Comparison of ENCODE assay signal across 30 cellular contexts in genomic region chr1:112449630-112449983, GRCh38.
"Had no signal": no experiment of that assay in that cellular context is flagged by ENCODE, and none has a peak within 500 bp of the region (broad histone marks: within the 10 kb centered on the region; RNA-seq: fewer than 3 reads in every experiment).

No MANE protein-coding gene starts in this region.

- H3K27ac Mint-ChIP-seq: dendritic cell treated with granulocyte-macrophage colony-stimulating factor and Interleukin-4, amounts not matched to agents 40 ng/mL and 50 ng/mL, for 4 days; immature natural killer cell; naive thymus-derived CD8-positive, alpha-beta T cell; nephron progenitor cell had no signal

- H3K4me1 Mint-ChIP-seq: immature natural killer cell; naive thymus-derived CD8-positive, alpha-beta T cell; nephron progenitor cell; stimulated activated naive CD8-positive, alpha-beta T cell treated with anti-CD3 and anti-CD28 coated beads, Interleukin-15, amount 100 ng/mL, for 72 hours had no signal

- H3K36me3 Mint-ChIP-seq: immature natural killer cell; naive thymus-derived CD8-positive, alpha-beta T cell had no signal

- H3K9me3 ChIP-seq: colonic mucosa, esophagus squamous epithelium, heart right ventricle, prostate gland, right atrium auricular region, suprapubic skin, transverse colon, vagina had no signal

- ATAC-seq: heart right ventricle; left lobe of liver; naive thymus-derived CD8-positive, alpha-beta T cell; sciatic nerve; stimulated activated naive CD8-positive, alpha-beta T cell treated with anti-CD3 and anti-CD28 coated beads, Interleukin-15, amount 100 ng/mL, for 72 hours had no signal

- H3K9me3 Mint-ChIP-seq: dendritic cell treated with granulocyte-macrophage colony-stimulating factor and Interleukin-4, amounts not matched to agents 40 ng/mL and 50 ng/mL, for 4 days; endodermal cell; immature natural killer cell; naive thymus-derived CD8-positive, alpha-beta T cell; nephron progenitor cell; stimulated activated naive CD8-positive, alpha-beta T cell treated with anti-CD3 and anti-CD28 coated beads, Interleukin-15, amount 100 ng/mL, for 72 hours had no signal

- H3K36me3 ChIP-seq: colonic mucosa, prostate gland, vagina had no signal

- H3K27me3 Mint-ChIP-seq: dendritic cell treated with granulocyte-macrophage colony-stimulating factor and Interleukin-4, amounts not matched to agents 40 ng/mL and 50 ng/mL, for 4 days had no signal

- H3K4me3 Mint-ChIP-seq: dendritic cell treated with granulocyte-macrophage colony-stimulating factor and Interleukin-4, amounts not matched to agents 40 ng/mL and 50 ng/mL, for 4 days; endodermal cell; immature natural killer cell; naive thymus-derived CD8-positive, alpha-beta T cell; nephron progenitor cell; stimulated activated naive CD8-positive, alpha-beta T cell treated with anti-CD3 and anti-CD28 coated beads, Interleukin-15, amount 100 ng/mL, for 72 hours had no signal

- H3K27me3 ChIP-seq: colonic mucosa, esophagus squamous epithelium, heart right ventricle, right atrium auricular region, suprapubic skin, transverse colon, vagina had no signal

- H3K4me3 ChIP-seq: colonic mucosa, esophagus squamous epithelium, heart right ventricle, prostate gland, right atrium auricular region, smooth muscle cell, suprapubic skin, transverse colon, vagina had no signal

- DNase-seq: colonic mucosa; effector CD8-positive, alpha-beta T cell; endodermal cell; esophagus squamous epithelium; foreskin melanocyte; glutamatergic neuron; heart right ventricle; hypothalamus; immature natural killer cell; islet precursor cell; mesenchymal stem cell; midbrain; naive thymus-derived CD8-positive, alpha-beta T cell; nephron progenitor cell; nucleus accumbens; stimulated activated CD4-positive, alpha-beta T cell treated with anti-CD3 and anti-CD28 coated beads, Interleukin-12 subunit alpha, Interleukin-12 subunit beta, amount 100 ng/mL, for 4 hours; stimulated activated CD4-positive, alpha-beta T cell treated with anti-CD3 and anti-CD28 coated beads, Interleukin-1b, Interleukin-23, amount 100 ng/mL, for 48 hours; stimulated activated CD4-positive, alpha-beta T cell treated with anti-CD3 and anti-CD28 coated beads, Interleukin-4, amount 100 ng/mL, for 1 hour; stimulated activated CD8-positive, alpha-beta memory T cell treated with anti-CD3 and anti-CD28 coated beads, Interleukin-4, amount 100 ng/mL, for 48 hours; stimulated activated naive CD4-positive, alpha-beta T cell; stimulated activated naive CD8-positive, alpha-beta T cell treated with anti-CD3 and anti-CD28 coated beads, Interleukin-15, amount 100 ng/mL, for 72 hours; transverse colon had no signal

- H3K4me1 ChIP-seq: colonic mucosa, prostate gland, suprapubic skin had no signal

- H3K27ac ChIP-seq: colonic mucosa, heart right ventricle, right atrium auricular region, suprapubic skin, transverse colon, vagina had no signal
